Comparison of ENCODE assay signal across 28 cellular contexts in genomic region chr17:65268832-65269231, GRCh38.
DNase-seq lines count a peak whose midpoint lies in the region; ATAC-seq lines count a peak whose summit lies in the region.
"Had no signal": no experiment of that assay in that cellular context is flagged by ENCODE, and none has a peak within 500 bp of the region (broad histone marks: within the 10 kb centered on the region; RNA-seq: fewer than 3 reads in every experiment).

No MANE protein-coding gene starts in this region.

- peaks cover 3 to 5% of the 10 kb centered on the region in 2 donors for H3K27me3 Mint-ChIP-seq in T-cell
- H3K27me3 Mint-ChIP-seq: activated CD4-positive, alpha-beta T cell treated with anti-CD3 and anti-CD28 coated beads for 36 hours had no signal

- no peak for ATAC-seq in T-cell (replicated peaks in 1 of 4)
- ATAC-seq: A549; activated CD4-positive, alpha-beta T cell treated with anti-CD3 and anti-CD28 coated beads for 36 hours; HCT116; naive thymus-derived CD4-positive, alpha-beta T cell had no signal

- H3K9me3 Mint-ChIP-seq in T-cell: peaks cover 0 to 19% (median 8%) of the 10 kb centered on the region in 3 donors

- DNase-seq in AG20443 (ENCODE audit: low spot score) (peak; percentile 45), amniotic epithelial cell (ENCODE audit: low read depth) (peak; percentile 53), fibroblast of gingiva (ENCODE audit: low read depth) (peak; percentile 21), non-pigmented ciliary epithelial cell (ENCODE audit: low read depth) (peak; percentile 26), hypothalamus (lab: John Stamatoyannopoulos, UW) (no peak), NCI-H526 (lab: John Stamatoyannopoulos, UW) (no peak), retina (no peak), T-cell (no peak)
- DNase-seq: activated CD4-positive, alpha-beta T cell treated with anti-CD3 and anti-CD28 coated beads for 36 hours; activated effector memory CD4-positive, alpha-beta T cell treated with anti-CD3 and anti-CD28 coated beads, Interleukin-2, amount 50 U/mL, for 16 hours; activated naive CD8-positive, alpha-beta T cell treated with anti-CD3 and anti-CD28 coated beads, Interleukin-2, amount 10 ng/mL, durations not matched to agents 7 days and 5 days; activated T-cell treated with anti-CD3 and anti-CD28 coated beads, Interleukin-2, amount 50 U/mL, for 1 hour; DMS153; effector CD8-positive, alpha-beta T cell; erythroblast; islet precursor cell; Kasumi-1; MV-4-11; naive thymus-derived CD4-positive, alpha-beta T cell; NCI-H1436 treated with DMSO at 0.1 percent for 48 hours; NCI-H2107; NCI-H446 treated with DMSO at 0.1 percent for 48 hours; thyroid gland had no signal

- H3K27ac Mint-ChIP-seq in T-cell: no peak overlapping the region
- H3K27ac Mint-ChIP-seq: activated CD4-positive, alpha-beta T cell treated with anti-CD3 and anti-CD28 coated beads for 36 hours; activated naive CD8-positive, alpha-beta T cell treated with anti-CD3 and anti-CD28 coated beads, Interleukin-2, amount 10 ng/mL, durations not matched to agents 7 days and 5 days; mesothelial cell of epicardium; stimulated activated naive CD8-positive, alpha-beta T cell treated with anti-CD3 and anti-CD28 coated beads, Interleukin-15, Interleukin-2, amounts not matched to agents 100 ng/mL and 50 ng/mL, for 24 hours; T-helper 2 cell treated with Interferon-gamma antibody and Interleukin-4, amounts not matched to agents 5 μg/mL and 100 μg/mL, for 36 hours had no signal

- CTCF ChIA-PET in T-cell (lab: Charles Lee): no interaction called here

- no peaks in the 10 kb centered on the region for H3K36me3 Mint-ChIP-seq in T-cell
- H3K36me3 Mint-ChIP-seq: mesothelial cell of epicardium had no signal

- POLR2A ChIA-PET in T-cell (lab: Charles Lee): no interaction called here

- no peak overlapping the region for H3K4me3 Mint-ChIP-seq in T-cell
- H3K4me3 Mint-ChIP-seq: activated CD4-positive, alpha-beta T cell treated with anti-CD3 and anti-CD28 coated beads for 36 hours; activated naive CD8-positive, alpha-beta T cell treated with anti-CD3 and anti-CD28 coated beads, Interleukin-2, amount 10 ng/mL, durations not matched to agents 7 days and 5 days; mesothelial cell of epicardium; naive thymus-derived CD4-positive, alpha-beta T cell; stimulated activated naive CD8-positive, alpha-beta T cell treated with anti-CD3 and anti-CD28 coated beads, Interleukin-15, Interleukin-2, amounts not matched to agents 100 ng/mL and 50 ng/mL, for 24 hours; T-helper 2 cell treated with Interferon-gamma antibody and Interleukin-4, amounts not matched to agents 5 μg/mL and 100 μg/mL, for 36 hours had no signal

- H3K4me1 Mint-ChIP-seq in T-cell: peaks cover 10 to 14% (median 12%) of the 10 kb centered on the region in 3 donors

Comparison
In these comparisons a context has a peak if more than half of its experiments do, and no peak if none do; other contexts are left out.
1. DNase-seq: peak in AG20443 (single experiment), amniotic epithelial cell (single experiment), fibroblast of gingiva (single experiment) and non-pigmented ciliary epithelial cell (single experiment); none in hypothalamus (0 of 51), NCI-H526 (0 of 2), retina (single experiment) and T-cell (0 of 34).